Comparison of ENCODE assay signal across 9 cellular contexts in the genomic region with DNA sequence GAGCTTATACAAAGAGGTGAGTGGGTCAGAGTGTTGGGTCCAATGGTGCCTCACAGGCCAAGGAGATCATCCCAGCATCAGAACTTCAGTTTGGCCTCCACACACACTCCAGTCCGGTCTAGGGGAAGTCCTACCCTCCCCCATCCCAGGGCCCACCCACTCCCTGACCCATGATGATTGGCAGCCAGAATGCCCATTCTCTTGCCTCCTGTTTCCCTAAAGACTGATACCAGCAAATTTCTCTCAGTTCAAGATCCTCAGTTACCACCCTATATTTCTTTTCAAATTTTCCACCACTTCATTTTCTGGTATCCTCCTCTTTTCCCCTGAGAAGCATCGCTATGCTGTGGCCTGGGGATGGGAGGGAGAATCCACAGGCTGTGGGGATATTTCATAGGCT. TPM values are rescaled to one million over a fixed set of nuclear protein-coding genes. Genes with fewer than 3 reads are reported as not detected.
"Had no signal": no experiment of that assay in that cellular context is flagged by ENCODE, and none has a peak within 500 bp of the region (broad histone marks: within the 10 kb centered on the region; RNA-seq: fewer than 3 reads in every experiment).

No MANE protein-coding gene starts in this region.

- DNase-seq: GDM1, GF-D8 had no signal

- FAIRE-seq: G401.6, GM12878, GM12891, GM12892, GM18507, GM19239 had no signal

- H3K4me3 ChIP-seq: GM12878 had no signal

- ATAC-seq: GM12878 had no signal

RNA-seq across cellular contexts. Expression of gene DRD1, which starts 21.9 kb away (rescaled TPM):
- total RNA-seq: G401, GM12878 had no signal
- polyA plus RNA-seq: GM12878 had no signal
